In genomic region chr14:71266994-71267636, GRCh38 we compare ENCODE assay signal across 8 cellular contexts. TPM values are rescaled to one million over a fixed set of nuclear protein-coding genes. Genes with fewer than 3 reads are reported as not detected.
A peak's percentile ranks its signal among the peaks of the same experiment; 100 is the strongest.
DNase-seq lines count a peak whose midpoint lies in the region; ATAC-seq and TF ChIP-seq lines count a peak whose summit lies in the region.

No MANE protein-coding gene starts in this region.

- POLR2A ChIA-PET in CD8-positive, alpha-beta memory T cell (lab: Charles Lee) = no interaction called here

- peak overlapping the region; percentile 52 for H3K4me3 ChIP-seq in CD8-positive, alpha-beta memory T cell (ENCODE audit: low read length)
- H3K4me3 ChIP-seq in fibroblast of mammary gland (ENCODE audit: control insufficient read depth, low read depth, low read length) = no peak overlapping the region

- H3K4me1 Mint-ChIP-seq in CD8-positive, alpha-beta memory T cell = peaks cover 15 to 22% (median 21%) of the 10 kb centered on the region in 3 donors
- no peaks in the 10 kb centered on the region for H3K4me1 Mint-ChIP-seq in glutamatergic neuron (ENCODE audit: low read depth, unreplicated experiment)

- DNase-seq in CD8-positive, alpha-beta memory T cell = no peak
- peak; percentile 49 for DNase-seq in NOMO-1 treated with DMSO at 0.1 percent for 48 hours (lab: John Stamatoyannopoulos, UW; ENCODE audit: unreplicated experiment)
- peak; percentile 52 for DNase-seq in fibroblast of mammary gland (ENCODE audit: low read depth)
- no peak for DNase-seq in NCI-H128 (lab: John Stamatoyannopoulos, UW; ENCODE audit: unreplicated experiment)
- DNase-seq in glutamatergic neuron = no peak
- DNase-seq in SKM-1 treated with dmso at 0.1 percent for 144 hours (lab: John Stamatoyannopoulos, UW; ENCODE audit: unreplicated experiment) = no peak
- no peak for DNase-seq in superior temporal gyrus (ENCODE audit: extremely low spot score)

- peak overlapping the region; percentile 75 to 87 (median 84) for H3K4me3 Mint-ChIP-seq in CD8-positive, alpha-beta memory T cell
- H3K4me3 Mint-ChIP-seq in glutamatergic neuron (ENCODE audit: unreplicated experiment) = no peak overlapping the region

- H3K27me3 Mint-ChIP-seq in CD8-positive, alpha-beta memory T cell = no peaks in the 10 kb centered on the region
- peaks cover 3% of the 10 kb centered on the region for H3K27me3 Mint-ChIP-seq in glutamatergic neuron (ENCODE audit: unreplicated experiment)

- peak; percentile 65 for ATAC-seq in GM21447 (IDR thresholded peaks at IDR 0.05; ENCODE audit: unreplicated experiment)

- H3K4me1 ChIP-seq in CD8-positive, alpha-beta memory T cell (ENCODE audit: insufficient read depth, low read length) = peaks cover 10% of the 10 kb centered on the region

- peaks cover 0 to 10% (median 9%) of the 10 kb centered on the region in 5 donors for H3K9me3 Mint-ChIP-seq in CD8-positive, alpha-beta memory T cell
- H3K9me3 Mint-ChIP-seq in glutamatergic neuron (ENCODE audit: unreplicated experiment) = no peaks in the 10 kb centered on the region

- CTCF ChIA-PET in CD8-positive, alpha-beta memory T cell (lab: Charles Lee) = no interaction called here

- no peaks in the 10 kb centered on the region for H3K36me3 ChIP-seq in CD8-positive, alpha-beta memory T cell (ENCODE audit: insufficient read depth, low read length)

- TF ChIP-seq CTCF in fibroblast of mammary gland (conservative IDR thresholded peaks at IDR 0.05; ENCODE audit: control insufficient read depth, insufficient read depth, low read depth, low read length) = no peak
- no peak for TF ChIP-seq CTCF in glutamatergic neuron (IDR thresholded peaks at IDR 0.05; ENCODE audit: partially characterized antibody, unreplicated experiment)

- H3K9me3 ChIP-seq in CD8-positive, alpha-beta memory T cell (ENCODE audit: low read length) = no peaks in the 10 kb centered on the region

- H3K27ac ChIP-seq in CD8-positive, alpha-beta memory T cell (ENCODE audit: low read depth, low read length) = no peak overlapping the region

- peaks cover 0 to 17% (median 1%) of the 10 kb centered on the region in 3 donors for H3K36me3 Mint-ChIP-seq in CD8-positive, alpha-beta memory T cell
- H3K36me3 Mint-ChIP-seq in glutamatergic neuron (ENCODE audit: unreplicated experiment) = peaks cover 13% of the 10 kb centered on the region

- H3K27me3 ChIP-seq in CD8-positive, alpha-beta memory T cell (ENCODE audit: insufficient read depth, low read length, poor library complexity, severe bottlenecking) = no peaks in the 10 kb centered on the region

- peak overlapping the region in 6 of 8 donors; percentile 57 to 87 (median 74) for H3K27ac Mint-ChIP-seq in CD8-positive, alpha-beta memory T cell
- H3K27ac Mint-ChIP-seq in glutamatergic neuron (ENCODE audit: unreplicated experiment) = no peak overlapping the region

RNA-seq across cellular contexts. Expression of gene SIPA1L1, which starts 53.2 kb away (rescaled TPM):
- 10 to 100 TPM; 44.7 to 45.0 TPM for total RNA-seq in CD8-positive, alpha-beta memory T cell
- polyA plus RNA-seq in CD8-positive, alpha-beta memory T cell = 30.2 TPM
- total RNA-seq in glutamatergic neuron (ENCODE audit: unreplicated experiment) = 9.8 TPM

Comparison
In these comparisons a context has a peak if more than half of its experiments do, and no peak if none do; other contexts are left out.
1. DNase-seq: peak in NOMO-1 treated with DMSO at 0.1 percent for 48 hours (single experiment) and fibroblast of mammary gland (single experiment); none in CD8-positive, alpha-beta memory T cell (0 of 5), NCI-H128 (single experiment), glutamatergic neuron (single experiment), SKM-1 treated with dmso at 0.1 percent for 144 hours (single experiment) and superior temporal gyrus (single experiment).